ENCODE assay signal across 21 cellular contexts in genomic region chr4:99507762-99508161, GRCh38. TPM values are rescaled to one million over a fixed set of nuclear protein-coding genes. Genes with fewer than 3 reads are reported as not detected.
A peak's percentile ranks its signal among the peaks of the same experiment; 100 is the strongest.
DNase-seq lines count a peak whose midpoint lies in the region; ATAC-seq, FAIRE-seq and TF ChIP-seq lines count a peak whose summit lies in the region.
"Had no signal": no experiment of that assay in that cellular context is flagged by ENCODE, and none has a peak within 500 bp of the region (broad histone marks: within the 10 kb centered on the region; RNA-seq: fewer than 3 reads in every experiment).

No MANE protein-coding gene starts in this region.

- intact Hi-C loops in mammary epithelial cell (cut with micrococcal nuclease), result no loop called here
- intact Hi-C loops in kidney (cut with DNase I), result no loop called here
- intact Hi-C loops in pancreas (cut with DNase I), result no loop called here

- no peaks in the 10 kb centered on the region for H3K9me3 ChIP-seq in mammary epithelial cell (replicated peaks; ENCODE audit: insufficient read depth, low read length)
- no peaks in the 10 kb centered on the region for H3K9me3 ChIP-seq in kidney (ENCODE audit: control insufficient read depth in 1 of 2, low read length in 2 of 2)
- H3K9me3 ChIP-seq in pancreas, result no peaks in the 10 kb centered on the region
- H3K9me3 ChIP-seq: prostate gland had no signal

- peaks cover 6% of the 10 kb centered on the region for H3K36me3 Mint-ChIP-seq in T-helper 1 cell treated with Interleukin-12 subunit alpha and Interleukin-12 subunit beta and Interleukin-4 antibody, amounts not matched to agents 30 μg/mL and 1 μg/mL, for 36 hours (ENCODE audit: low read depth)
- H3K36me3 Mint-ChIP-seq: brain; stimulated activated naive B cell treated with anti-CD40 and anti-IgM and Interleukin-4, amounts not matched to agents 10 μg/mL and 1 μg/mL and 100 μg/mL, for 72 hours had no signal

- H3K27me3 ChIP-seq in mammary epithelial cell (ENCODE audit: insufficient read depth, low read length) (no peaks in the 10 kb centered on the region), pancreas (no peaks in the 10 kb centered on the region)

- H3K9ac ChIP-seq in mammary epithelial cell (ENCODE audit: insufficient read depth, low read length) (no peak overlapping the region), kidney (ENCODE audit: low read length in 2 of 2) (no peak overlapping the region)

- CTCF ChIA-PET in mammary epithelial cell (lab: Charles Lee; ENCODE audit: low non-redundant PET), result no interaction called here

- peaks cover 16% of the 10 kb centered on the region for H3K9me3 Mint-ChIP-seq in T-helper 1 cell treated with Interleukin-12 subunit alpha and Interleukin-12 subunit beta and Interleukin-4 antibody, amounts not matched to agents 30 μg/mL and 1 μg/mL, for 36 hours
- H3K9me3 Mint-ChIP-seq: effector memory CD8-positive, alpha-beta T cell had no signal

- FAIRE-seq in kidney (lab: Jason Lieb, UNC) (no peak), pancreas (lab: Jason Lieb, UNC) (no peak)
- FAIRE-seq: GM18507, islet of Langerhans had no signal

- no peak overlapping the region for H3K4me2 ChIP-seq in mammary epithelial cell (ENCODE audit: insufficient read depth, low read depth, low read length)

- no peaks in the 10 kb centered on the region for H3K79me2 ChIP-seq in mammary epithelial cell (ENCODE audit: insufficient read depth, low read length)

- peaks cover 34% of the 10 kb centered on the region for H3K4me1 Mint-ChIP-seq in T-helper 1 cell treated with Interleukin-12 subunit alpha and Interleukin-12 subunit beta and Interleukin-4 antibody, amounts not matched to agents 30 μg/mL and 1 μg/mL, for 36 hours (ENCODE audit: low read depth)
- H3K4me1 Mint-ChIP-seq: stimulated activated naive B cell treated with anti-CD40 and anti-IgM and Interleukin-4, amounts not matched to agents 10 μg/mL and 1 μg/mL and 100 μg/mL, for 72 hours had no signal

- peak overlapping the region; percentile 14 for H3K4me3 Mint-ChIP-seq in T-helper 1 cell treated with Interleukin-12 subunit alpha and Interleukin-12 subunit beta and Interleukin-4 antibody, amounts not matched to agents 30 μg/mL and 1 μg/mL, for 36 hours
- H3K4me3 Mint-ChIP-seq: brain; effector memory CD8-positive, alpha-beta T cell; stimulated activated naive B cell treated with anti-CD40 and anti-IgM and Interleukin-4, amounts not matched to agents 10 μg/mL and 1 μg/mL and 100 μg/mL, for 72 hours had no signal

- peak; percentile 6 for DNase-seq in stimulated activated CD4-positive, alpha-beta T cell treated with anti-CD3 and anti-CD28 coated beads, Interleukin-2, amount 100 ng/mL, for 4 hours (ENCODE audit: low read depth)
- no peak for DNase-seq in stimulated activated CD4-positive, alpha-beta T cell treated with anti-CD3 and anti-CD28 coated beads, Interleukin-2, amount 100 ng/mL, for 24 hours
- DNase-seq in mammary epithelial cell (peak; percentile 35), kidney (no peak), DMS79 treated with DMSO at 0.1 percent for 48 hours (lab: John Stamatoyannopoulos, UW) (no peak), pancreas (no peak)
- DNase-seq: effector memory CD8-positive, alpha-beta T cell; EL; HCEC 1CT; NCI-H1092; NCI-H446; stimulated activated naive B cell treated with anti-CD40 and anti-IgM and Interleukin-4, amounts not matched to agents 10 μg/mL and 1 μg/mL and 100 μg/mL, for 72 hours had no signal

- no peaks in the 10 kb centered on the region for H3K27me3 Mint-ChIP-seq in T-helper 1 cell treated with Interleukin-12 subunit alpha and Interleukin-12 subunit beta and Interleukin-4 antibody, amounts not matched to agents 30 μg/mL and 1 μg/mL, for 36 hours (ENCODE audit: low read depth)
- H3K27me3 Mint-ChIP-seq: brain had no signal

- no peaks in the 10 kb centered on the region for H4K20me1 ChIP-seq in mammary epithelial cell (ENCODE audit: insufficient read depth, low read length)

- no TSS peak for BruUV-seq in mammary epithelial cell (replicated peaks; lab: Mats Ljungman, UMichigan)

- in situ Hi-C loops in mammary epithelial cell (cut with MboI; ENCODE audit: low sequenced_read_pairs in 2 of 2), result no loop called here

- H3K4me3 ChIP-seq in mammary epithelial cell (replicated peaks in 1 of 3; ENCODE audit: insufficient read depth in 1 of 3, low read depth in 2 of 3, low read length in 3 of 3), result no peak overlapping the region
- no peak overlapping the region for H3K4me3 ChIP-seq in kidney (ENCODE audit: low read length in 2 of 2)
- no peak overlapping the region for H3K4me3 ChIP-seq in pancreas
- H3K4me3 ChIP-seq: prostate gland had no signal

- H3K27ac Mint-ChIP-seq in T-helper 1 cell treated with Interleukin-12 subunit alpha and Interleukin-12 subunit beta and Interleukin-4 antibody, amounts not matched to agents 30 μg/mL and 1 μg/mL, for 36 hours, result peak overlapping the region; percentile 87
- H3K27ac Mint-ChIP-seq: brain; stimulated activated naive B cell treated with anti-CD40 and anti-IgM and Interleukin-4, amounts not matched to agents 10 μg/mL and 1 μg/mL and 100 μg/mL, for 72 hours had no signal

- H3K4me1 ChIP-seq in mammary epithelial cell (ENCODE audit: insufficient read depth, low read length) (peaks cover 7% of the 10 kb centered on the region), kidney (ENCODE audit: control insufficient read depth in 1 of 2, insufficient read depth in 1 of 2, low read depth in 1 of 2, low read length in 2 of 2) (no peaks in the 10 kb centered on the region), pancreas (no peaks in the 10 kb centered on the region)
- H3K4me1 ChIP-seq: prostate gland had no signal

- no peak for TF ChIP-seq CTCF in mammary epithelial cell (conservative IDR thresholded peaks at IDR 0.05 in 1 of 2, IDR thresholded peaks at IDR 0.05 in 1 of 2; ENCODE audit: extremely low read depth in 1 of 2, insufficient read depth in 1 of 2, low read depth in 1 of 2, low read length in 2 of 2)
- TF ChIP-seq CTCF in kidney (IDR thresholded peaks at IDR 0.05; ENCODE audit: borderline replicate concordance, extremely low read depth, insufficient read depth), result no peak
- TF ChIP-seq CTCF in pancreas (IDR thresholded peaks at IDR 0.05), result no peak

- no peak for ATAC-seq in pancreas
- ATAC-seq in GM21576 (IDR thresholded peaks at IDR 0.05; ENCODE audit: unreplicated experiment), result no peak
- ATAC-seq: effector memory CD8-positive, alpha-beta T cell; Panc1; stimulated activated naive B cell treated with anti-CD40 and anti-IgM and Interleukin-4, amounts not matched to agents 10 μg/mL and 1 μg/mL and 100 μg/mL, for 72 hours had no signal

- no peaks in the 10 kb centered on the region for H3K36me3 ChIP-seq in mammary epithelial cell (ENCODE audit: insufficient read depth, low read length)
- no peaks in the 10 kb centered on the region for H3K36me3 ChIP-seq in kidney (ENCODE audit: control insufficient read depth in 1 of 2, insufficient read depth in 2 of 2, low read length in 2 of 2)
- H3K36me3 ChIP-seq in pancreas, result no peaks in the 10 kb centered on the region
- H3K36me3 ChIP-seq: prostate gland had no signal

- H3K27ac ChIP-seq in mammary epithelial cell (ENCODE audit: insufficient read depth, low read depth, low read length) (no peak overlapping the region), kidney (ENCODE audit: low read depth in 2 of 2, low read length in 2 of 2) (no peak overlapping the region), pancreas (no peak overlapping the region)
- H3K27ac ChIP-seq: prostate gland had no signal

- no peak overlapping the region for H2AFZ ChIP-seq in mammary epithelial cell (ENCODE audit: low read depth, low read length)

- dilution Hi-C loops in mammary epithelial cell (cut with HindIII; ENCODE audit: low sequenced_read_pairs), result no loop called here

RNA-seq across cellular contexts. Expression of gene C4orf17, which starts 3.1 kb away (rescaled TPM):
- total RNA-seq in mammary epithelial cell (not detected), kidney (not detected), pancreas (not detected)
- polyA plus RNA-seq in mammary epithelial cell (not detected), kidney (ENCODE audit: insufficient read depth, low read depth, low replicate concordance) (not detected), pancreas (not detected)
- polyA minus RNA-seq in mammary epithelial cell, result not detected
- total RNA-seq: HT-29, mucosa of gallbladder had no signal

RNA-seq across cellular contexts. Expression of gene TRMT10A, which starts 56.1 kb away (rescaled TPM):
- total RNA-seq in mammary epithelial cell, result 1 to 10 TPM; 4.0 to 9.1 TPM
- polyA plus RNA-seq in mammary epithelial cell, result 3.3 TPM
- not detected for polyA minus RNA-seq in mammary epithelial cell
- 4.3 TPM for total RNA-seq in kidney
- 5.7 TPM for polyA plus RNA-seq in kidney (ENCODE audit: insufficient read depth, low read depth, low replicate concordance)
- 1 to 10 TPM; 2.4 to 4.8 (median 3.3) TPM for total RNA-seq in pancreas
- polyA plus RNA-seq in pancreas, result 1 to 10 TPM; 2.3 to 3.9 TPM

Comparison
In these comparisons a context has a peak if more than half of its experiments do, and no peak if none do; other contexts are left out.
1. DNase-seq: peak in stimulated activated CD4-positive, alpha-beta T cell treated with anti-CD3 and anti-CD28 coated beads, Interleukin-2, amount 100 ng/mL, for 4 hours (single experiment) and mammary epithelial cell (single experiment); none in stimulated activated CD4-positive, alpha-beta T cell treated with anti-CD3 and anti-CD28 coated beads, Interleukin-2, amount 100 ng/mL, for 24 hours (0 of 2), kidney (single experiment), DMS79 treated with DMSO at 0.1 percent for 48 hours (single experiment) and pancreas (0 of 6).